1 cellular context compared by ENCODE assay signal in the genomic region with DNA sequence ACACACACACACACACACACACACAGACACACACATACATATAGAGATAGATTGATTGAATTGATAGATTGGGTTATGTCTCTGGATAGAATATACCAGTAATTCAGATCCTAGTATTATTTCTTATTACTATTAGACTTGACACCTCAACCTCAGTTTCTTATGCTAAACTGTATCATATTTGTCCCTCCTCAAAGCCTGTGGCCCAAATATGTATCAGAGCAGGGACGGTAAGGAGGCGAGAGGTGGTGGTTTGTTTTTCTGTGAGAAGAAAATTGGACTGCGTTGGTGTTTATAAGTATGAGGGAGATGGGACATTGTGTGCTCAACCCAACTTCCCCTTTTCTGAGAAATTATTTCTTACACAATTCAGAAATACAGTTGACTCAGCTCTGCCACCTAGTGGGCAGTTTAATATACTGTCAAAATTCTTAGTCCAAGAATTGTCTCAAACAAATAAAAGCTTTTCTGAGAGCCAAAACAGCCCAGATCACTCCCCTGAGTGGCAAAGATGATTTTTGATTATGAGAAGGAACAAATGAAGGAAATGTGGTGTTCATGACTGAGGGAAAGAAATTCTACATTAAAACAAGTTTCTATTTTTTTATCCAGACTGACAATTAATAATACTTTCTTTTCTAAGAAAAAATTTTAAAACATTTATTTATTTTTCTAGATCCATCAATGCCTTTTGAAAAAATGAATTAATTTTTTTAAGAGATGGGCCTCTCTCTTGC.
A peak's percentile ranks its signal among the peaks of the same experiment; 100 is the strongest.
TF ChIP-seq lines count a peak whose summit lies in the region.

No MANE protein-coding gene starts in this region.

TF ChIP-seq in neural cell, 6 proteins besides CTCF, POLR2A, EP300 and RAD21 (continued from another document):
- peak; percentile 85 for TF ChIP-seq SMC3 (conservative IDR thresholded peaks at IDR 0.05; ENCODE audit: poor library complexity)
TF ChIP-seq in neural cell: peak in this region for 1.
